Comparison of ENCODE assay signal across 1 cellular context in the genomic region with DNA sequence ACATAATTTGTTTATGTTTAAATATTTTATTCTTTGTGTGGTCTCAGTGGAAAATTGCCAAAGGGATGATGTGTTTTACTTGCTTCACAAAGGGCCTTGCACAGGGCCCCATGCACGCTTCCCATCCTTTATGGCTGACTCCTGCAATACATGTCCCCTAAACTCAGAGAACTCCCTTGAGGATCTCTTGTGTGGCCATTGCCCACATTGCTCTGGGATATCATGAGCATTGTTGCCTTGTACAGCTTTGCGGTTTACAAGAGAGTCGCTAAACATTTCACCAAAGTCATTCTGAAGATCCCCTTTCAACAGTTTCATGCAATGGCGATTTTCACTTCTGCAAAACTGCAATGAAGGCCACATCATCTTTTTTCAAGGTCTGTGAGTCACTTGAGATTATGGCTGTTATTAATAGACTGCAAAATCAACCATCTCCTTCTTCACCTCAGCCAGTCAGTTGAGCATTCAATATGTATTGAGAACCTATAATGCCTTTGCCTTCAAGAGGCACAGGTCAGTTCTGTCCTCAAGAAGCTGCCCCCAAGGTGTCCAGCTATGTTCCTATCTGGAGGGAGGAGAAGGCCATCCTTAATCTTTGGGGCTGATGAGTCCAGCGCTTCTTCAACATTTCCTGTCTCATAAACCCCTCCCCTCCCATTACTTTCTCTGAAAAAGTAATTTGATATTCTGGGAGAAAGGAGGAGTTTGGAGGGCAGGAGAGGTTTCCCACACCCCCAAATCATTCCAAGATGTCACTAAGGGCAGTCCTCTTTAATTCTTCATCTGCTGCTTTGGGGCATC.
TF ChIP-seq lines count a peak whose summit lies in the region.

No MANE protein-coding gene starts in this region.

TF ChIP-seq in WTC11, 78 proteins besides CTCF, POLR2A, EP300 and RAD21 (continued from another document):
- TF ChIP-seq, protein P1, sequence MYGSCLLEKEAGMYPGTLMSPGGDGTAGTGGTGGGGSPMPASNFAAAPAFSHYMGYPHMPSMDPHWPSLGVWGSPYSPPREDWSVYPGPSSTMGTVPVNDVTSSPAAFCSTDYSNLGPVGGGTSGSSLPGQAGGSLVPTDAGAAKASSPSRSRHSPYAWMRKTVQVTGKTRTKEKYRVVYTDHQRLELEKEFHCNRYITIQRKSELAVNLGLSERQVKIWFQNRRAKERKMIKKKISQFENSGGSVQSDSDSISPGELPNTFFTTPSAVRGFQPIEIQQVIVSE (CRISPR knock-in tag; IDR thresholded peaks at IDR 0.05; ENCODE audit: borderline replicate concordance) = no peak
- TF ChIP-seq, protein P2, sequence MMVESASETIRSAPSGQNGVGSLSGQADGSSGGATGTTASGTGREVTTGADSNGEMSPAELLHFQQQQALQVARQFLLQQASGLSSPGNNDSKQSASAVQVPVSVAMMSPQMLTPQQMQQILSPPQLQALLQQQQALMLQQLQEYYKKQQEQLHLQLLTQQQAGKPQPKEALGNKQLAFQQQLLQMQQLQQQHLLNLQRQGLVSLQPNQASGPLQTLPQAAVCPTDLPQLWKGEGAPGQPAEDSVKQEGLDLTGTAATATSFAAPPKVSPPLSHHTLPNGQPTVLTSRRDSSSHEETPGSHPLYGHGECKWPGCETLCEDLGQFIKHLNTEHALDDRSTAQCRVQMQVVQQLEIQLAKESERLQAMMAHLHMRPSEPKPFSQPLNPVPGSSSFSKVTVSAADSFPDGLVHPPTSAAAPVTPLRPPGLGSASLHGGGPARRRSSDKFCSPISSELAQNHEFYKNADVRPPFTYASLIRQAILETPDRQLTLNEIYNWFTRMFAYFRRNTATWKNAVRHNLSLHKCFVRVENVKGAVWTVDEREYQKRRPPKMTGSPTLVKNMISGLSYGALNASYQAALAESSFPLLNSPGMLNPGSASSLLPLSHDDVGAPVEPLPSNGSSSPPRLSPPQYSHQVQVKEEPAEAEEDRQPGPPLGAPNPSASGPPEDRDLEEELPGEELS (CRISPR knock-in tag; IDR thresholded peaks at IDR 0.05) = no peak
- TF ChIP-seq NR3C1 (CRISPR knock-in tag; conservative IDR thresholded peaks at IDR 0.05; ENCODE audit: low read depth) (no peak), NR2C2 (CRISPR knock-in tag; IDR thresholded peaks at IDR 0.05) (no peak), FOXJ3 (CRISPR knock-in tag; IDR thresholded peaks at IDR 0.05; ENCODE audit: borderline replicate concordance) (no peak)
